ENCODE assay signal across 27 cellular contexts in the genomic region with DNA sequence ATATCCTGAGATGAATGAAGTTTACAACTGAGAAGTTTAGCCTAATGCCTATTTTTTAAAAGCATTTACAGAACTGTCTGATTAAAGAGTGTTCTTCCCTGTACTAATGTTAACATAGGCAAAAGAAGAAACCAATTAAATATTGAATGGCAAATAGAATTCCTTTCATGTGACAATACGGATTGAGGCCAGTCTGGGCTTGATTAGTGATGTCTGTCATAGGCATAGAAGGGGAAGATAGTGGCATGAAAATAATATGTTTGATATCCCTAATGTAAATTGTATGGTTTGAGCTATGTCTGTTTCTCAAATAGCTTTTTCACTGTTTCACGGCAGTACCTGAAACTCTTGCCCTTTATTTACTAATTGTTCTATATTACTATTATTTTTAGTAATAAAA.
"Had no signal": no experiment of that assay in that cellular context is flagged by ENCODE, and none has a peak within 500 bp of the region (broad histone marks: within the 10 kb centered on the region; RNA-seq: fewer than 3 reads in every experiment).

No MANE protein-coding gene starts in this region.

- H3K27ac ChIP-seq: stomach, suprapubic skin, testis, thoracic aorta, thyroid gland, tibial artery, tibial nerve, transverse colon, upper lobe of left lung, upper lobe of right lung, uterus, vagina had no signal

- DNase-seq: stimulated activated CD4-positive, alpha-beta T cell treated with anti-CD3 and anti-CD28 coated beads, Interleukin-2, amount 100 ng/mL, for 48 hours; stimulated activated CD4-positive, alpha-beta T cell treated with anti-CD3 and anti-CD28 coated beads, Interleukin-4, amount 100 ng/mL, for 1 hour; stimulated activated CD4-positive, alpha-beta T cell treated with anti-CD3 and anti-CD28 coated beads, Interleukin-4, amount 100 ng/mL, for 24 hours; stimulated activated CD4-positive, alpha-beta T cell treated with anti-CD3 and anti-CD28 coated beads, Interleukin-4, amount 100 ng/mL, for 4 hours; stimulated activated CD8-positive, alpha-beta memory T cell treated with anti-CD3 and anti-CD28 coated beads, Interleukin-4, amount 100 ng/mL, for 48 hours; stimulated activated naive B cell treated with anti-CD40 and anti-IgM and Interleukin-4, amounts not matched to agents 10 μg/mL and 1 μg/mL and 100 μg/mL, for 72 hours; stimulated activated naive CD4-positive, alpha-beta T cell; stimulated activated naive CD4-positive, alpha-beta T cell treated with Interleukin-2 at 50 U/mL for 16 hours; stimulated activated naive CD8-positive, alpha-beta T cell treated with anti-CD3 and anti-CD28 coated beads, Interleukin-15, amount 100 ng/mL, for 72 hours; stimulated activated naive CD8-positive, alpha-beta T cell treated with anti-CD3 and anti-CD28 coated beads, Interleukin-15, Interleukin-2, amounts not matched to agents 100 U/mL and 50 U/mL, for 24 hours; stomach; substantia nigra; testis; thyroid gland; tibial artery; transverse colon; trophoblast cell; upper lobe of left lung; upper lobe of right lung; uterus had no signal

- FAIRE-seq: urothelium cell line had no signal

- H3K9me3 ChIP-seq: suprapubic skin, testis, thoracic aorta, thyroid gland, transverse colon, upper lobe of right lung, vagina had no signal

- H3K4me1 ChIP-seq: suprapubic skin, testis, thyroid gland, tibial artery, tibial nerve, transverse colon, upper lobe of left lung, upper lobe of right lung, uterus, vagina had no signal

- ATAC-seq: stimulated activated effector memory CD8-positive, alpha-beta T cell treated with anti-CD3 and anti-CD28 coated beads, Interleukin-12 subunit alpha, Interleukin-12 subunit beta, amount 100 ng/mL, for 72 hours; stimulated activated memory B cell treated with anti-CD40 and anti-IgM and Interleukin-4, amounts not matched to agents 10 μg/mL and 1 μg/mL and 100 μg/mL, for 72 hours; stimulated activated naive B cell treated with anti-CD40 and anti-IgM and Interleukin-4, amounts not matched to agents 10 μg/mL and 1 μg/mL and 100 μg/mL, for 72 hours; stimulated activated naive CD8-positive, alpha-beta T cell treated with anti-CD3 and anti-CD28 coated beads, Interleukin-15, amount 100 ng/mL, for 72 hours; stimulated activated naive CD8-positive, alpha-beta T cell treated with anti-CD3 and anti-CD28 coated beads, Interleukin-15, Interleukin-2, amounts not matched to agents 100 U/mL and 50 U/mL, for 24 hours; upper lobe of right lung had no signal

- H3K27me3 ChIP-seq: stomach, suprapubic skin, testis, thyroid gland, tibial artery, tibial nerve, transverse colon, upper lobe of left lung, upper lobe of right lung, uterus, vagina had no signal

- H3K4me3 ChIP-seq: stomach, suprapubic skin, testis, thoracic aorta, thyroid gland, tibial artery, tibial nerve, transverse colon, upper lobe of left lung, upper lobe of right lung, uterus, vagina had no signal

- H3K36me3 ChIP-seq: stomach, suprapubic skin, thoracic aorta, thyroid gland, tibial artery, tibial nerve, transverse colon, upper lobe of left lung, upper lobe of right lung, uterus, vagina had no signal
